10 cellular contexts compared by ENCODE assay signal in the genomic region with DNA sequence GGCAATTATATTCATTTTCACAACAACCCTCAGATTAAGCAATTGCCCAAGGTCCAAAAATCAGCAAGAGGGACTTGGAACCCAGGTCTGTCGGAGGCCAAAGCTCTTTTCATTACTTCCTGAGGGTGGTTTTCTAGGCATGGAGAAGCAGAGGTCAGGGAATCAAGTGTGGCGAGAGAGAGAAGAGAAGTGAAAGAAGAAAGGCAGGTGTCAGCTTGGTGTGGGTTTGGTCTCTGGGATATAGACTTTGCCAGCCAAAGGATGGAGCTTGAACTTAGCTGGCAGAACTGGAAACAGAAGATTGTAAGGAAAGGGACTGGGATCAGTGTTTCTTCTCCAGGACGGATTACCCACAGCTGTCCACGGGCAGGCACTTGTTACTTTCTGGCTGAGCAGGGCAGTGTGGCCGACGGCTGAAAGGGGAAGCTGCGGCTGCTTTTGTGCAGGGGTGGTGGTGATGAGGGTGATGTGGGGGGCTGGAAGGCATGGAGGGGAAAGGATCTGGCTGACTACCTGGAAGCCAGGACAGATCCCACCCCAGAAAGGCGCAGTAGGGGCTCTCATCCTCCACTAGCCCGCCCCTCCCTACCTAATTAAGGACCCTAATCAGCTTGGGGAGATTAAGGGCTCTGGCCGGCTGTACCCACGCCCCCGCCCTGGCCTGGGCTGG. TPM values are rescaled to one million over a fixed set of nuclear protein-coding genes. Genes with fewer than 3 reads are reported as not detected.
DNase-seq lines count a peak whose midpoint lies in the region; ATAC-seq and TF ChIP-seq lines count a peak whose summit lies in the region.
"Had no signal": no experiment of that assay in that cellular context is flagged by ENCODE, and none has a peak within 500 bp of the region (broad histone marks: within the 10 kb centered on the region; RNA-seq: fewer than 3 reads in every experiment).

A gene (plus strand): TSS at position 640 of the 670 bp plus-strand sequence. CDS start 433 bp downstream, outside the sequence.

- no peak for DNase-seq in activated CD4-positive, alpha-beta T cell treated with anti-CD3 and anti-CD28 coated beads, Interleukin-2, amount 10 ng/mL, durations not matched to agents 7 days and 5 days
- no peak for DNase-seq in activated CD4-positive, alpha-beta T cell treated with anti-CD3 and anti-CD28 coated beads, Interleukin-2, amount 10 ng/mL, durations not matched to agents 24 days and 14 days
- DNase-seq in left lobe of liver (ENCODE audit: low spot score) (no peak), stomach (no peak), 8988T (no peak), AG08395 (ENCODE audit: low spot score) (no peak)
- DNase-seq: cortex of kidney, T1000 had no signal

- H3K36me3 ChIP-seq in SU-DHL-6 (ENCODE audit: low read length) (no peaks in the 10 kb centered on the region), stomach (no peaks in the 10 kb centered on the region)

- H3K4me3 ChIP-seq in SU-DHL-6 (ENCODE audit: insufficient read depth, low read length, poor library complexity, severe bottlenecking): no peak within 1 kb of the TSS
- H3K4me3 ChIP-seq in stomach: peak within 1 kb of the TSS; percentile 24 to 46 (median 32)

- H3K4me1 Mint-ChIP-seq in activated CD4-positive, alpha-beta T cell treated with anti-CD3 and anti-CD28 coated beads, Interleukin-2, amount 10 ng/mL, durations not matched to agents 7 days and 5 days: peaks cover 9% of the 10 kb centered on the region
- H3K4me1 Mint-ChIP-seq in activated CD4-positive, alpha-beta T cell treated with anti-CD3 and anti-CD28 coated beads, Interleukin-2, amount 10 ng/mL, durations not matched to agents 24 days and 14 days: peaks cover 5% of the 10 kb centered on the region

- peaks cover 52% of the 10 kb centered on the region for H3K27me3 Mint-ChIP-seq in activated CD4-positive, alpha-beta T cell treated with anti-CD3 and anti-CD28 coated beads, Interleukin-2, amount 10 ng/mL, durations not matched to agents 7 days and 5 days
- H3K27me3 Mint-ChIP-seq in activated CD4-positive, alpha-beta T cell treated with anti-CD3 and anti-CD28 coated beads, Interleukin-2, amount 10 ng/mL, durations not matched to agents 24 days and 14 days: peaks cover 48% of the 10 kb centered on the region

- no peaks in the 10 kb centered on the region for H3F3A ChIP-seq in SU-DHL-6 (ENCODE audit: insufficient read depth)

- H4K20me1 ChIP-seq in SU-DHL-6 (ENCODE audit: low read depth, low read length): no peaks in the 10 kb centered on the region

- no peak within 1 kb of the TSS for H3K9ac ChIP-seq in SU-DHL-6 (ENCODE audit: low read length)

- POLR2A ChIA-PET in activated CD4-positive, alpha-beta T cell treated with anti-CD3 and anti-CD28 coated beads, Interleukin-2, amount 10 ng/mL, durations not matched to agents 7 days and 5 days (lab: Charles Lee): interaction anchor here (0.6 kb wide), 1 partner anchor 11 kb away, joined by 6 read pairs; no protein-coding TSS in a partner anchor

- intact Hi-C loops in activated CD4-positive, alpha-beta T cell treated with anti-CD3 and anti-CD28 coated beads, Interleukin-2, amount 10 ng/mL, durations not matched to agents 24 days and 14 days (cut with micrococcal nuclease): no loop called here
- intact Hi-C loops in stomach (cut with DNase I; ENCODE audit: low total_unique reads): no loop called here

- no peak for TF ChIP-seq POLR2A in stomach (IDR thresholded peaks at IDR 0.05)

- H3K27ac Mint-ChIP-seq in activated CD4-positive, alpha-beta T cell treated with anti-CD3 and anti-CD28 coated beads, Interleukin-2, amount 10 ng/mL, durations not matched to agents 7 days and 5 days: peak within 1 kb of the TSS; percentile 20
- H3K27ac Mint-ChIP-seq in activated CD4-positive, alpha-beta T cell treated with anti-CD3 and anti-CD28 coated beads, Interleukin-2, amount 10 ng/mL, durations not matched to agents 24 days and 14 days: no peak within 1 kb of the TSS

- H3K36me3 Mint-ChIP-seq in activated CD4-positive, alpha-beta T cell treated with anti-CD3 and anti-CD28 coated beads, Interleukin-2, amount 10 ng/mL, durations not matched to agents 7 days and 5 days (ENCODE audit: low read depth): no peaks in the 10 kb centered on the region
- H3K36me3 Mint-ChIP-seq in activated CD4-positive, alpha-beta T cell treated with anti-CD3 and anti-CD28 coated beads, Interleukin-2, amount 10 ng/mL, durations not matched to agents 24 days and 14 days (ENCODE audit: low read depth): no peaks in the 10 kb centered on the region

- no peaks in the 10 kb centered on the region for H3K9me2 ChIP-seq in SU-DHL-6 (replicated peaks; ENCODE audit: insufficient read depth, low read length)

- H3K4me2 ChIP-seq in SU-DHL-6 (ENCODE audit: low read depth, low read length, poor library complexity, severe bottlenecking): peak within 1 kb of the TSS; percentile 8

- no peak within 1 kb of the TSS for H3K27ac ChIP-seq in SU-DHL-6 (ENCODE audit: low read depth, low read length)
- H3K27ac ChIP-seq in stomach: no peak within 1 kb of the TSS

- peaks cover 18 to 25% (median 23%) of the 10 kb centered on the region in 4 donors for H3K4me1 ChIP-seq in stomach

- WGBS in stomach, 5 donors: 20 to 43% (median 25%) methylated on average over 7 to 12 of the region's 12 CpGs

- no peaks in the 10 kb centered on the region for H3K79me2 ChIP-seq in SU-DHL-6 (ENCODE audit: insufficient read depth, low read length)

- peak; percentile 78 for ATAC-seq in left lobe of liver
- no peak for ATAC-seq in HG03520 (IDR thresholded peaks at IDR 0.05; ENCODE audit: unreplicated experiment)

- CTCF ChIA-PET in activated CD4-positive, alpha-beta T cell treated with anti-CD3 and anti-CD28 coated beads, Interleukin-2, amount 10 ng/mL, durations not matched to agents 7 days and 5 days (lab: Charles Lee): interaction anchor here (0.8 to 2.5 kb wide), 5 partner anchors 12 to 179 kb away, joined by 3 to 14 read pairs (median 3); no protein-coding TSS in a partner anchor

- no peaks in the 10 kb centered on the region for H3K9me3 Mint-ChIP-seq in activated CD4-positive, alpha-beta T cell treated with anti-CD3 and anti-CD28 coated beads, Interleukin-2, amount 10 ng/mL, durations not matched to agents 7 days and 5 days
- H3K9me3 Mint-ChIP-seq in activated CD4-positive, alpha-beta T cell treated with anti-CD3 and anti-CD28 coated beads, Interleukin-2, amount 10 ng/mL, durations not matched to agents 24 days and 14 days: no peaks in the 10 kb centered on the region

- H2AFZ ChIP-seq in SU-DHL-6 (ENCODE audit: low read depth, low read length, severe bottlenecking): no peak within 1 kb of the TSS

- TF ChIP-seq EP300 in stomach (IDR thresholded peaks at IDR 0.05): no peak

- H3K9me3 ChIP-seq in SU-DHL-6 (ENCODE audit: insufficient read depth, low read length) (no peaks in the 10 kb centered on the region), stomach (no peaks in the 10 kb centered on the region)

- no peaks in the 10 kb centered on the region for H3K27me3 ChIP-seq in SU-DHL-6 (ENCODE audit: low read length)
- H3K27me3 ChIP-seq in stomach: peaks cover 16 to 89% (median 36%) of the 10 kb centered on the region in 3 donors

- H3K4me3 Mint-ChIP-seq in activated CD4-positive, alpha-beta T cell treated with anti-CD3 and anti-CD28 coated beads, Interleukin-2, amount 10 ng/mL, durations not matched to agents 7 days and 5 days: no peak within 1 kb of the TSS
- H3K4me3 Mint-ChIP-seq in activated CD4-positive, alpha-beta T cell treated with anti-CD3 and anti-CD28 coated beads, Interleukin-2, amount 10 ng/mL, durations not matched to agents 24 days and 14 days: no peak within 1 kb of the TSS

- no peak for TF ChIP-seq CTCF in SU-DHL-6 (IDR thresholded peaks at IDR 0.05; ENCODE audit: insufficient read depth, low read length, poor library complexity, severe bottlenecking)
- no peak for TF ChIP-seq CTCF in stomach (IDR thresholded peaks at IDR 0.05)

RNA-seq across cellular contexts. Expression of the gene that starts here (rescaled TPM):
- total RNA-seq in activated CD4-positive, alpha-beta T cell treated with anti-CD3 and anti-CD28 coated beads, Interleukin-2, amount 10 ng/mL, durations not matched to agents 7 days and 5 days: not detected
- not detected in 2 replicates for total RNA-seq in activated CD4-positive, alpha-beta T cell treated with anti-CD3 and anti-CD28 coated beads, Interleukin-2, amount 10 ng/mL, durations not matched to agents 24 days and 14 days
- total RNA-seq in left lobe of liver: 0.05 TPM
- not detected for total RNA-seq in stomach
- under 1 TPM in 1 of 3 donors, not detected in 2; 0.25 TPM for polyA plus RNA-seq in stomach

Comparison
In these comparisons a context has a peak if more than half of its experiments do, and no peak if none do; other contexts are left out.
1. Peak in ATAC-seq in left lobe of liver; RNA of the gene not detected or under 1 TPM.